In genomic region chr1:53107570-53108322, GRCh38 we compare ENCODE assay signal across 1 cellular context.
TF ChIP-seq lines count a peak whose summit lies in the region.

No MANE protein-coding gene starts in this region.

TF ChIP-seq in HepG2, 621 proteins besides CTCF, POLR2A, EP300 and RAD21 (continued from another document and continues in another):
- TF ChIP-seq MYPOP (CRISPR knock-in tag; IDR thresholded peaks at IDR 0.05) (0 out of 2 replicates have a peak, but pooled peaks have one; percentile 75), ZNF543 (CRISPR knock-in tag; IDR thresholded peaks at IDR 0.05) (no peak), ZNF432 (CRISPR knock-in tag; IDR thresholded peaks at IDR 0.05; ENCODE audit: borderline replicate concordance) (no peak), ZUFSP (CRISPR knock-in tag; IDR thresholded peaks at IDR 0.05; ENCODE audit: borderline replicate concordance) (no peak), MAF1 (CRISPR knock-in tag; IDR thresholded peaks at IDR 0.05; ENCODE audit: borderline replicate concordance) (no peak), POLR2AphosphoS5 (IDR thresholded peaks at IDR 0.05; ENCODE audit: low read depth, low read length) (no peak), KLF13 (CRISPR knock-in tag; IDR thresholded peaks at IDR 0.05) (no peak), BRCA1 (CRISPR knock-in tag; IDR thresholded peaks at IDR 0.05) (no peak), ARID4A (CRISPR knock-in tag; IDR thresholded peaks at IDR 0.05; ENCODE audit: borderline replicate concordance) (peak; percentile 36; the same call in 1 of the 2 replicates), BATF2 (CRISPR knock-in tag; IDR thresholded peaks at IDR 0.05) (no peak), FOXK1 (CRISPR knock-in tag; IDR thresholded peaks at IDR 0.05; ENCODE audit: borderline replicate concordance, low read depth) (peak; percentile 94), ZNF607 (CRISPR knock-in tag; IDR thresholded peaks at IDR 0.05; ENCODE audit: borderline replicate concordance) (peak; percentile 72; the same call in 1 of the 2 replicates), KDM5A (IDR thresholded peaks at IDR 0.05; ENCODE audit: borderline replicate concordance, low read length) (no peak), AFF4 (CRISPR knock-in tag; IDR thresholded peaks at IDR 0.05) (no peak), ZFP36 (IDR thresholded peaks at IDR 0.05; ENCODE audit: borderline replicate concordance, low read depth, low read length, partially characterized antibody) (peak; percentile 42), ZNF510 (CRISPR knock-in tag; IDR thresholded peaks at IDR 0.05; ENCODE audit: low read depth) (no peak), PTBP1 (IDR thresholded peaks at IDR 0.05; ENCODE audit: low read depth, low read length, poor library complexity, severe bottlenecking) (no peak), FOXA1 (IDR thresholded peaks at IDR 0.05) (peak; percentile 84), FOXA1 (CRISPR knock-in tag; IDR thresholded peaks at IDR 0.05) (peak; percentile 98), ZNF260 (CRISPR knock-in tag; IDR thresholded peaks at IDR 0.05; ENCODE audit: borderline replicate concordance, low read depth) (no peak), NFAT5 (CRISPR knock-in tag; IDR thresholded peaks at IDR 0.05) (no peak), FIP1L1 (IDR thresholded peaks at IDR 0.05; ENCODE audit: borderline replicate concordance, insufficient read depth, low read depth, low read length) (no peak), ZNF878 (CRISPR knock-in tag; IDR thresholded peaks at IDR 0.05) (0 out of 2 replicates have a peak, but pooled peaks have one; percentile 84), ZNF841 (CRISPR knock-in tag; IDR thresholded peaks at IDR 0.05; ENCODE audit: borderline replicate concordance) (no peak), CCAR2 (optimal IDR thresholded peaks at IDR 0.05; ENCODE audit: low read depth, low read length) (no peak), KLF16 (CRISPR knock-in tag; IDR thresholded peaks at IDR 0.05) (peak in 1 of 2 experiments; percentile 71; a peak in 2 of 4 replicates), HNF4G (IDR thresholded peaks at IDR 0.05; ENCODE audit: borderline replicate concordance, low read depth, low read length) (peak; percentile 45; the same call in 1 of the 2 replicates), HNF4G (CRISPR knock-in tag; IDR thresholded peaks at IDR 0.05; ENCODE audit: borderline replicate concordance, low read depth) (peak; percentile 70; the same call in 1 of the 2 replicates), CERS6 (CRISPR knock-in tag; IDR thresholded peaks at IDR 0.05) (no peak), TBL1XR1 (IDR thresholded peaks at IDR 0.05; ENCODE audit: borderline replicate concordance, low read length, partially characterized antibody) (peak; percentile 76), HMG20B (CRISPR knock-in tag; conservative IDR thresholded peaks at IDR 0.05) (peak; percentile 98), NR2F1 (CRISPR knock-in tag; IDR thresholded peaks at IDR 0.05) (peak in 1 of 2 experiments; percentile 58; a peak in 1 of 4 replicates), ZEB1 (IDR thresholded peaks at IDR 0.05; ENCODE audit: insufficient replicate concordance, low read depth) (peak; percentile 55), ZNF292 (CRISPR knock-in tag; IDR thresholded peaks at IDR 0.05; ENCODE audit: borderline replicate concordance, low read depth) (0 out of 2 replicates have a peak, but pooled peaks have one; percentile 35)
